In the genomic region with DNA sequence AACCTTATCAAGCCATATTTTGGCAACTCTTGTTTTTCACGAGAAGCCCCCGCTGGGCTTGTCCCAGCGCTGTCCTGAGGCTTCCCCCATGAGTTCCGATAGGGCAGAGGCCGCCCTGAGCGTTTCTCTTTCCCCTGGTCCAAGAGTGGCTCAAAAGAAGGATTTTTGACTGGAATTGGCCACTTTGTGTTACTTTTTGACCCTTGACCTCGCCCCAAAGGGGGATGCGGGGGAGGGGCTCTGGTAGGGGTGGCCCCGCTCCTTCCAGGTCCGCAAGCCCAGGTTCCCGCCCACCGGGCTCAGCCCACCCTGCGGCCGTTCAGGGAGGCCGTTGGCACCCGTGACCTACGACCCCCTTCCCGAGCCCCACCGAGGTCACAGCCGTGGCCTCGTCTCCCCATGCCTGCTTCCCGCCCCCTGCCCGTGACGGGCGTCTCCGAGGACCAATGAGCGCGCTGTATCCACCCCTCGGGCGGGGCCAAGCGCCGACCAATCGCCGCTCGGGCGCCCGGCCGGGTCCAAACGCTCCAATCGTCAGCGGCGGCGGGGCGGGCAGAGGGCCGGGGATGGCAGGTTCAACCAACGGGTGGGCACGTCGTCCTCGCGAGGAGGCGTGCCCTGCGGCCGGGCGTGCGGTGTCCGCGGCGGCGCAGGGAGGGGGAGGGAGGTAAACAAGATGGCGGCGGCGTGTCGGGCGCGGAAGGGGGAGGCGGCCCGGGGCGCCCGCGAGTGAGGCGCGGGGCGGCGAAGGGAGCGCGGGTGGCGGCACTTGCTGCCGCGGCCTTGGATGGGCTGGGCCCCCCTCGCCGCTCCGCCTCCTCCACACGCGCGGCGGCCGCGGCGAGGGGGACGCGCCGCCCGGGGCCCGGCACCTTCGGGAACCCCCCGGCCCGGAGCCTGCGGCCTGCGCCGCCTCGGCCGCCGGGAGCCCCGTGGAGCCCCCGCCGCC, we compare ENCODE assay signal across 1 cellular context.
TF ChIP-seq lines count a peak whose summit lies in the region.

A gene with protein sequence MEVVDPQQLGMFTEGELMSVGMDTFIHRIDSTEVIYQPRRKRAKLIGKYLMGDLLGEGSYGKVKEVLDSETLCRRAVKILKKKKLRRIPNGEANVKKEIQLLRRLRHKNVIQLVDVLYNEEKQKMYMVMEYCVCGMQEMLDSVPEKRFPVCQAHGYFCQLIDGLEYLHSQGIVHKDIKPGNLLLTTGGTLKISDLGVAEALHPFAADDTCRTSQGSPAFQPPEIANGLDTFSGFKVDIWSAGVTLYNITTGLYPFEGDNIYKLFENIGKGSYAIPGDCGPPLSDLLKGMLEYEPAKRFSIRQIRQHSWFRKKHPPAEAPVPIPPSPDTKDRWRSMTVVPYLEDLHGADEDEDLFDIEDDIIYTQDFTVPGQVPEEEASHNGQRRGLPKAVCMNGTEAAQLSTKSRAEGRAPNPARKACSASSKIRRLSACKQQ (plus strand): TSS at position 665 of the 949 bp plus-strand sequence. CDS start 1,136 bp downstream, outside the sequence.

TF ChIP-seq in IMR-90, 13 proteins besides CTCF, POLR2A, EP300 and RAD21 (continued from another document):
- TF ChIP-seq USF2 (IDR thresholded peaks at IDR 0.05; ENCODE audit: low read depth, low read length) (peak; percentile 42), CHD1 (IDR thresholded peaks at IDR 0.05; ENCODE audit: low read depth, low read length) (no peak), MAZ (IDR thresholded peaks at IDR 0.05; ENCODE audit: borderline replicate concordance, low read depth, low read length) (peak; percentile 50; the same call in 1 of the 2 replicates), MXI1 (IDR thresholded peaks at IDR 0.05; ENCODE audit: borderline replicate concordance, low read depth, low read length) (peak; percentile 89; the same call in 1 of the 2 replicates), CEBPB (IDR thresholded peaks at IDR 0.05; ENCODE audit: low read depth, low read length) (no peak), NFE2L2 (IDR thresholded peaks at IDR 0.05; ENCODE audit: low read depth, low read length) (no peak), BHLHE40 (IDR thresholded peaks at IDR 0.05; ENCODE audit: low read depth, low read length) (peak; percentile 73), MAFK (IDR thresholded peaks at IDR 0.05; ENCODE audit: low read depth, low read length) (no peak)
